1 cellular context compared by ENCODE assay signal in genomic region chr3:14640157-14640562, GRCh38.
TF ChIP-seq lines count a peak whose summit lies in the region.

No MANE protein-coding gene starts in this region.

TF ChIP-seq in HEK293, 187 proteins besides CTCF, POLR2A, EP300 and RAD21 (continued from another document):
- TF ChIP-seq ZNF18 (tag by site-specific recombination; IDR thresholded peaks at IDR 0.05) (peak; percentile 44; the same call in 1 of the 2 replicates), GFI1B (tag by site-specific recombination; IDR thresholded peaks at IDR 0.05) (no peak), ZFHX2 (tag by site-specific recombination; conservative IDR thresholded peaks at IDR 0.05) (peak; percentile 78), ZNF658 (tag by site-specific recombination; IDR thresholded peaks at IDR 0.05) (no peak)
